24 cellular contexts compared by ENCODE assay signal in genomic region chr16:64738321-64738960, GRCh38.
DNase-seq lines count a peak whose midpoint lies in the region; ATAC-seq, FAIRE-seq and TF ChIP-seq lines count a peak whose summit lies in the region.
"Had no signal": no experiment of that assay in that cellular context is flagged by ENCODE, and none has a peak within 500 bp of the region (broad histone marks: within the 10 kb centered on the region; RNA-seq: fewer than 3 reads in every experiment).

No MANE protein-coding gene starts in this region.

- no peak overlapping the region for H3K23ac ChIP-seq in neuronal stem cell (ENCODE audit: low read depth, low read length, poor library complexity)

- H3K79me1 ChIP-seq in neuronal stem cell (ENCODE audit: low read depth, low read length): no peaks in the 10 kb centered on the region

- no peaks in the 10 kb centered on the region for H3K27me3 Mint-ChIP-seq in naive thymus-derived CD4-positive, alpha-beta T cell
- H3K27me3 Mint-ChIP-seq: activated CD8-positive, alpha-beta T cell treated with anti-CD3 and anti-CD28 coated beads for 36 hours; activated naive CD8-positive, alpha-beta T cell treated with anti-CD3 and anti-CD28 coated beads, Interleukin-2, amount 50 U/mL, for 24 hours had no signal

- H3K36me3 ChIP-seq in BJ (ENCODE audit: control insufficient read depth, insufficient read depth, low read length) (no peaks in the 10 kb centered on the region), neuronal stem cell (replicated peaks in 1 of 2; ENCODE audit: control insufficient read depth in 2 of 2, insufficient read depth in 2 of 2, low read length in 2 of 2) (no peaks in the 10 kb centered on the region), H7 (replicated peaks; ENCODE audit: control insufficient read depth, insufficient read depth, low read length) (no peaks in the 10 kb centered on the region)
- no peaks in the 10 kb centered on the region for H3K36me3 ChIP-seq in naive thymus-derived CD4-positive, alpha-beta T cell (ENCODE audit: control insufficient read depth in 2 of 3, insufficient read depth in 3 of 3, low read length in 3 of 3)
- H3K36me3 ChIP-seq: heart left ventricle, neutrophil, right atrium auricular region, WERI-Rb-1 had no signal

- no peak overlapping the region for H4K8ac ChIP-seq in neuronal stem cell (ENCODE audit: low read depth, low read length)

- peak overlapping the region; percentile 15 for H3K14ac ChIP-seq in neuronal stem cell (ENCODE audit: low read length)

- no peak overlapping the region for H2BK12ac ChIP-seq in neuronal stem cell (ENCODE audit: low read length)

- no peak overlapping the region for H3K18ac ChIP-seq in neuronal stem cell (ENCODE audit: low read length)

- no peaks in the 10 kb centered on the region for H3K27me3 ChIP-seq in BJ (ENCODE audit: control insufficient read depth, insufficient read depth, low read length)
- H3K27me3 ChIP-seq in neuronal stem cell (ENCODE audit: control insufficient read depth in 3 of 3, insufficient read depth in 3 of 3, low read depth in 1 of 3, low read length in 3 of 3): no peaks in the 10 kb centered on the region
- H3K27me3 ChIP-seq in H7 (ENCODE audit: control insufficient read depth, insufficient read depth, low read length): no peaks in the 10 kb centered on the region
- no peaks in the 10 kb centered on the region for H3K27me3 ChIP-seq in naive thymus-derived CD4-positive, alpha-beta T cell (ENCODE audit: control insufficient read depth in 2 of 2, insufficient read depth in 2 of 2, low read length in 2 of 2)
- H3K27me3 ChIP-seq: heart left ventricle, neutrophil, right atrium auricular region had no signal

- H3K36me3 Mint-ChIP-seq in naive thymus-derived CD4-positive, alpha-beta T cell: no peaks in the 10 kb centered on the region
- H3K36me3 Mint-ChIP-seq: CD14-positive monocyte had no signal

- no CpG with 5 or more reads among the region's 1 CpG for WGBS in neuronal stem cell (ENCODE audit: extremely low coverage in 2 of 2, insufficient read length in 2 of 2, insufficient replicate concordance in 1 of 2), 2 donors

- no peak overlapping the region for H2BK120ac ChIP-seq in neuronal stem cell (ENCODE audit: low read depth, low read length)

- no peak overlapping the region for H3K4ac ChIP-seq in neuronal stem cell (ENCODE audit: low read length)

- no peak overlapping the region for H3K27ac Mint-ChIP-seq in naive thymus-derived CD4-positive, alpha-beta T cell
- H3K27ac Mint-ChIP-seq: activated CD8-positive, alpha-beta T cell treated with anti-CD3 and anti-CD28 coated beads for 36 hours; activated naive CD8-positive, alpha-beta T cell treated with anti-CD3 and anti-CD28 coated beads, Interleukin-2, amount 50 U/mL, for 24 hours; activated T-cell treated with anti-CD3 and anti-CD28 coated beads, Interleukin-2, amount 50 U/mL, for 72 hours; CD14-positive monocyte had no signal

- intact Hi-C loops in naive thymus-derived CD4-positive, alpha-beta T cell (cut with micrococcal nuclease): no loop called here

- CTCF ChIA-PET in BJ (lab: Yijun Ruan, JAX): no interaction called here
- CTCF ChIA-PET in naive thymus-derived CD4-positive, alpha-beta T cell (lab: Charles Lee): no interaction called here

- TF ChIP-seq CTCF in BJ (IDR thresholded peaks at IDR 0.05; ENCODE audit: insufficient read depth, low read depth, low read length) (no peak), D721Med (IDR thresholded peaks at IDR 0.05; ENCODE audit: insufficient read depth, missing control alignments) (no peak)

- DNase-seq in BJ (ENCODE audit: low read depth) (peak; percentile 37), M059J (ENCODE audit: low read depth) (peak; percentile 26), fibroblast of gingiva (ENCODE audit: low read depth) (peak; percentile 13), neuronal stem cell (ENCODE audit: low spot score) (no peak), H7 (no peak), D721Med (ENCODE audit: insufficient read length, low spot score) (no peak), cerebellar cortex (ENCODE audit: low spot score) (no peak)
- no peak for DNase-seq in naive thymus-derived CD4-positive, alpha-beta T cell
- DNase-seq: activated CD8-positive, alpha-beta T cell treated with anti-CD3 and anti-CD28 coated beads for 36 hours; activated naive CD8-positive, alpha-beta T cell treated with anti-CD3 and anti-CD28 coated beads, Interleukin-2, amount 50 U/mL, for 24 hours; activated T-cell treated with anti-CD3 and anti-CD28 coated beads, Interleukin-2, amount 50 U/mL, for 72 hours; DMS79 treated with DMSO at 0.1 percent for 48 hours; heart left ventricle; islet precursor cell; NCI-H1048; NCI-H2171; stimulated activated CD4-positive, alpha-beta T cell treated with anti-CD3 and anti-CD28 coated beads, Interleukin-4, amount 100 ng/mL, for 24 hours; stimulated activated CD8-positive, alpha-beta memory T cell treated with anti-CD3 and anti-CD28 coated beads, Interleukin-4, amount 100 ng/mL, for 48 hours; T-helper 1 cell; WERI-Rb-1 had no signal

- no peaks in the 10 kb centered on the region for H3K4me1 ChIP-seq in neuronal stem cell (ENCODE audit: control insufficient read depth in 2 of 2, insufficient read depth in 1 of 2, low read depth in 1 of 2, low read length in 2 of 2)
- H3K4me1 ChIP-seq in naive thymus-derived CD4-positive, alpha-beta T cell (ENCODE audit: control insufficient read depth in 2 of 2, insufficient read depth in 2 of 2, low read length in 2 of 2): no peaks in the 10 kb centered on the region
- H3K4me1 ChIP-seq: heart left ventricle, right atrium auricular region had no signal

- no peak overlapping the region for H2AK5ac ChIP-seq in neuronal stem cell (ENCODE audit: low read depth, low read length)

- no peak overlapping the region for H3K27ac ChIP-seq in neuronal stem cell (replicated peaks; ENCODE audit: low read length)
- no peak overlapping the region for H3K27ac ChIP-seq in naive thymus-derived CD4-positive, alpha-beta T cell (ENCODE audit: low read depth, low read length)
- H3K27ac ChIP-seq: heart left ventricle, neutrophil, right atrium auricular region, WERI-Rb-1 had no signal

- H3K4me3 ChIP-seq in BJ (ENCODE audit: low read depth, low read length): no peak overlapping the region
- no peak overlapping the region for H3K4me3 ChIP-seq in neuronal stem cell (ENCODE audit: low read length in 2 of 2)
- H3K4me3 ChIP-seq in H7 (ENCODE audit: insufficient read depth, low read depth, low read length): no peak overlapping the region
- H3K4me3 ChIP-seq in naive thymus-derived CD4-positive, alpha-beta T cell (ENCODE audit: low read length): no peak overlapping the region
- H3K4me3 ChIP-seq: heart left ventricle, right atrium auricular region had no signal

- no peak overlapping the region for H4K91ac ChIP-seq in neuronal stem cell (ENCODE audit: low read depth, low read length, poor library complexity)

- H3K4me1 Mint-ChIP-seq in naive thymus-derived CD4-positive, alpha-beta T cell: no peaks in the 10 kb centered on the region
- H3K4me1 Mint-ChIP-seq: activated naive CD8-positive, alpha-beta T cell treated with anti-CD3 and anti-CD28 coated beads, Interleukin-2, amount 50 U/mL, for 24 hours; CD14-positive monocyte had no signal

- no peak overlapping the region for H3K4me2 ChIP-seq in neuronal stem cell (ENCODE audit: insufficient read depth, low read length, poor library complexity, severe bottlenecking)

- H3K9me3 ChIP-seq in neuronal stem cell (replicated peaks in 1 of 2; ENCODE audit: control insufficient read depth in 2 of 2, insufficient read depth in 1 of 2, low read depth in 1 of 2, low read length in 2 of 2): peaks cover 0 to 3% of the 10 kb centered on the region in 2 donors
- no peaks in the 10 kb centered on the region for H3K9me3 ChIP-seq in naive thymus-derived CD4-positive, alpha-beta T cell (ENCODE audit: control insufficient read depth in 2 of 3, low read length in 3 of 3)
- H3K9me3 ChIP-seq: neutrophil had no signal

- no peak for FAIRE-seq in D721Med (lab: Jason Lieb, UNC)
- FAIRE-seq: colon had no signal

- H2BK5ac ChIP-seq in neuronal stem cell (ENCODE audit: low read length): no peak overlapping the region

- peak overlapping the region; percentile 22 for H2AFZ ChIP-seq in neuronal stem cell (ENCODE audit: low read length)

- no peak for ATAC-seq in naive thymus-derived CD4-positive, alpha-beta T cell
- ATAC-seq: activated CD8-positive, alpha-beta T cell treated with anti-CD3 and anti-CD28 coated beads for 36 hours; activated naive CD8-positive, alpha-beta T cell treated with anti-CD3 and anti-CD28 coated beads, Interleukin-2, amount 50 U/mL, for 24 hours; activated T-cell treated with anti-CD3 and anti-CD28 coated beads, Interleukin-2, amount 50 U/mL, for 72 hours; heart left ventricle had no signal

- POLR2A ChIA-PET in BJ (lab: Charles Lee): interaction anchor here (0.7 kb wide), 1 partner anchor 264 kb away, joined by 4 read pairs; no protein-coding TSS in a partner anchor
- POLR2A ChIA-PET in naive thymus-derived CD4-positive, alpha-beta T cell (lab: Charles Lee): no interaction called here

- H3K4me3 Mint-ChIP-seq in naive thymus-derived CD4-positive, alpha-beta T cell: no peak overlapping the region
- H3K4me3 Mint-ChIP-seq: activated CD8-positive, alpha-beta T cell treated with anti-CD3 and anti-CD28 coated beads for 36 hours; activated naive CD8-positive, alpha-beta T cell treated with anti-CD3 and anti-CD28 coated beads, Interleukin-2, amount 50 U/mL, for 24 hours; activated T-cell treated with anti-CD3 and anti-CD28 coated beads, Interleukin-2, amount 50 U/mL, for 72 hours; CD14-positive monocyte had no signal

- H3K9ac ChIP-seq in neuronal stem cell (ENCODE audit: low read depth, low read length, poor library complexity): no peak overlapping the region

- H2BK15ac ChIP-seq in neuronal stem cell (ENCODE audit: low read length): no peak overlapping the region

- peaks cover 5 to 32% (median 8%) of the 10 kb centered on the region in 11 donors for H3K9me3 Mint-ChIP-seq in naive thymus-derived CD4-positive, alpha-beta T cell

Comparison
In these comparisons a context has a peak if more than half of its experiments do, and no peak if none do; other contexts are left out.
1. DNase-seq: peak in BJ (single experiment), M059J (single experiment) and fibroblast of gingiva (single experiment); none in neuronal stem cell (single experiment), H7 (single experiment), D721Med (single experiment), cerebellar cortex (single experiment) and naive thymus-derived CD4-positive, alpha-beta T cell (0 of 9).